Comparison of ENCODE assay signal across 26 cellular contexts in genomic region chr11:117766576-117766975, GRCh38. TPM values are rescaled to one million over a fixed set of nuclear protein-coding genes. Genes with fewer than 3 reads are reported as not detected.
"Had no signal": no experiment of that assay in that cellular context is flagged by ENCODE, and none has a peak within 500 bp of the region (broad histone marks: within the 10 kb centered on the region; RNA-seq: fewer than 3 reads in every experiment).

No MANE protein-coding gene starts in this region.

- DNase-seq: activated CD4-positive, alpha-beta T cell treated with anti-CD3 and anti-CD28 coated beads for 4 hours; activated CD4-positive, alpha-beta T cell treated with anti-CD3 and anti-CD28 coated beads, Interleukin-2, amount 50 U/mL, for 4 hours; activated naive CD4-positive, alpha-beta T cell; activated T-cell treated with anti-CD3 and anti-CD28 coated beads for 4 hours; activated T-cell treated with anti-CD3 and anti-CD28 coated beads, Interleukin-2, amount 50 U/mL, for 72 hours; aorta; body of pancreas; dermis blood vessel endothelial cell; effector CD8-positive, alpha-beta T cell; esophagus squamous epithelium; foreskin melanocyte; kidney glomerular epithelial cell; left lung; lower lobe of right lung; mesenchymal stem cell; natural killer cell; occipital lobe; stimulated activated CD4-positive, alpha-beta T cell treated with anti-CD3 and anti-CD28 coated beads, Interleukin-1b, Interleukin-23, amount 100 ng/mL, for 48 hours; stimulated activated CD4-positive, alpha-beta T cell treated with anti-CD3 and anti-CD28 coated beads, Interleukin-4, amount 100 ng/mL, for 4 hours; stimulated activated CD8-positive, alpha-beta memory T cell treated with anti-CD3 and anti-CD28 coated beads, Interleukin-4, amount 100 ng/mL, for 48 hours; stimulated activated naive CD8-positive, alpha-beta T cell treated with anti-CD3 and anti-CD28 coated beads, Interleukin-15, amount 100 ng/mL, for 72 hours; T-helper 9 cell; transverse colon had no signal

RNA-seq across cellular contexts. Expression of gene DSCAML1, which starts 30.4 kb away (rescaled TPM):
- total RNA-seq: glomerular endothelial cell, pulmonary artery endothelial cell had no signal

RNA-seq across cellular contexts. Expression of gene FXYD2, which starts 58.0 kb away (rescaled TPM):
- total RNA-seq: smooth muscle cell had no signal
